In the genomic region with DNA sequence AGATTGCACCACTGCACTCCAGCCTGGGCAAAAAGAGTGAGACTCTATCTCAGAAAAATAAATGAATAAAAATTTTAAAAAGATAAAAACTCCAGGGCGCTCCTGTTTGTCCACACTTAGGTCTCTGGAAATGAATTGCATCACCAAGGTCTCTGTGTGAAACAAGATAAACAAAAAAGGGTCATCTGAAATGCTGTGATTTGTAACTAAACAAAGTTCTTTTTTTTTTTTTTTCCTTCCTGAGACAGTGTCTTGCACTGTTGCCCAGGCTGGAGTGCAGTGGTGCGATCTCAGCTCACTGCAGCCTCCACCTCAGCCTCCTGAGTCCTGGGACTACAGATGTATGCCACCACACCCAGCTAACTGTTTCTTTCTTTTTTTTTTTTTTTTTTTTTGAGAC, we compare ENCODE assay signal across 1 cellular context.
TF ChIP-seq lines count a peak whose summit lies in the region.

No MANE protein-coding gene starts in this region.

TF ChIP-seq in WTC11, 78 proteins besides CTCF, POLR2A, EP300 and RAD21 (continued from another document):
- TF ChIP-seq ZNF121 (CRISPR knock-in tag; IDR thresholded peaks at IDR 0.05): peak; percentile 73
